10 cellular contexts compared by ENCODE assay signal in genomic region chr3:13077431-13078157, GRCh38.
DNase-seq lines count a peak whose midpoint lies in the region; ATAC-seq lines count a peak whose summit lies in the region.
"Had no signal": no experiment of that assay in that cellular context is flagged by ENCODE, and none has a peak within 500 bp of the region (broad histone marks: within the 10 kb centered on the region; RNA-seq: fewer than 3 reads in every experiment).

No MANE protein-coding gene starts in this region.

- DNase-seq in GM03348 (ENCODE audit: low spot score): peak; percentile 55
- peak; percentile 42 for DNase-seq in NCI-H2196 treated with DMSO at 0.1 percent for 48 hours (lab: John Stamatoyannopoulos, UW; ENCODE audit: unreplicated experiment)
- DNase-seq in dedifferentiated amniotic fluid mesenchymal stem cell (ENCODE audit: extremely low spot score): peak; percentile 59
- peak; percentile 68 for DNase-seq in putamen (ENCODE audit: low spot score)
- no peak for DNase-seq in NCI-H82 treated with DMSO at 0.1 percent for 48 hours (lab: John Stamatoyannopoulos, UW; ENCODE audit: unreplicated experiment)
- DNase-seq: effector CD4-positive, alpha-beta T cell had no signal

- ATAC-seq in HG02623 (IDR thresholded peaks at IDR 0.05; ENCODE audit: unreplicated experiment) (no peak), GM18868 (IDR thresholded peaks at IDR 0.05; ENCODE audit: unreplicated experiment) (no peak)
- ATAC-seq: GM12878, GM23338 had no signal
